ENCODE assay signal across 15 cellular contexts in genomic region chr2:12176621-12177020, GRCh38.
A peak's percentile ranks its signal among the peaks of the same experiment; 100 is the strongest.
DNase-seq lines count a peak whose midpoint lies in the region; ATAC-seq and TF ChIP-seq lines count a peak whose summit lies in the region.
"Had no signal": no experiment of that assay in that cellular context is flagged by ENCODE, and none has a peak within 500 bp of the region (broad histone marks: within the 10 kb centered on the region; RNA-seq: fewer than 3 reads in every experiment).

No MANE protein-coding gene starts in this region.

- H3K9me3 ChIP-seq in CD4-positive, CD25-positive, alpha-beta regulatory T cell (ENCODE audit: control insufficient read depth in 2 of 2, low read length in 2 of 2), result no peaks in the 10 kb centered on the region
- H3K9me3 ChIP-seq in SK-N-SH, result no peaks in the 10 kb centered on the region
- no peaks in the 10 kb centered on the region for H3K9me3 ChIP-seq in mesodermal cell (ENCODE audit: control insufficient read depth, low read length)
- H3K9me3 ChIP-seq: heart right ventricle, sigmoid colon, suprapubic skin had no signal

- peaks cover 2% of the 10 kb centered on the region for H3K27me3 ChIP-seq in CD4-positive, CD25-positive, alpha-beta regulatory T cell (ENCODE audit: control insufficient read depth, insufficient read depth, low read length)
- H3K27me3 ChIP-seq in SK-N-SH (ENCODE audit: insufficient read depth), result no peaks in the 10 kb centered on the region
- H3K27me3 ChIP-seq: heart right ventricle, sigmoid colon, suprapubic skin had no signal

- peak overlapping the region; percentile 8; the same call in 1 of the 2 replicates for H2AFZ ChIP-seq in SK-N-SH (ENCODE audit: low read depth)

- H3K9me3 Mint-ChIP-seq in CD4-positive, CD25-positive, alpha-beta regulatory T cell, result no peaks in the 10 kb centered on the region
- no peaks in the 10 kb centered on the region for H3K9me3 Mint-ChIP-seq in T-helper 2 cell treated with Interferon-gamma antibody and Interleukin-4, amounts not matched to agents 5 μg/mL and 100 μg/mL, for 36 hours
- H3K9me3 Mint-ChIP-seq: nephron had no signal

- no peak for TF ChIP-seq RAD21 in SK-N-SH (IDR thresholded peaks at IDR 0.05; ENCODE audit: low read length)

- no peaks in the 10 kb centered on the region for H4K20me1 ChIP-seq in SK-N-SH (ENCODE audit: insufficient read depth)

- peak overlapping the region; percentile 71 for H3K4me2 ChIP-seq in SK-N-SH

- no peaks in the 10 kb centered on the region for H3K36me3 ChIP-seq in CD4-positive, CD25-positive, alpha-beta regulatory T cell (ENCODE audit: control insufficient read depth, insufficient read depth, low read length)
- H3K36me3 ChIP-seq in SK-N-SH (replicated peaks in 1 of 2; ENCODE audit: control insufficient read depth in 1 of 2, insufficient read depth in 2 of 2, low read length in 1 of 2) (no peaks in the 10 kb centered on the region), mesodermal cell (ENCODE audit: control insufficient read depth, insufficient read depth, low read length) (no peaks in the 10 kb centered on the region)
- H3K36me3 ChIP-seq: heart right ventricle, sigmoid colon, suprapubic skin had no signal

- H3K4me3 Mint-ChIP-seq in CD4-positive, CD25-positive, alpha-beta regulatory T cell, result peak overlapping the region in 2 of 4 donors; percentile 22 to 33
- H3K4me3 Mint-ChIP-seq in T-helper 2 cell treated with Interferon-gamma antibody and Interleukin-4, amounts not matched to agents 5 μg/mL and 100 μg/mL, for 36 hours, result no peak overlapping the region
- H3K4me3 Mint-ChIP-seq: nephron had no signal

- no peak overlapping the region for H3K4me3 ChIP-seq in CD4-positive, CD25-positive, alpha-beta regulatory T cell (ENCODE audit: low read depth, low read length)
- no peak overlapping the region for H3K4me3 ChIP-seq in SK-N-SH (ENCODE audit: low read depth in 2 of 2, low read length in 1 of 2)
- no peak overlapping the region for H3K4me3 ChIP-seq in mesodermal cell (ENCODE audit: extremely low read depth, insufficient read depth, low read length, poor library complexity, severe bottlenecking)
- H3K4me3 ChIP-seq: heart right ventricle, sigmoid colon, suprapubic skin had no signal

- ATAC-seq in CD4-positive, CD25-positive, alpha-beta regulatory T cell (ENCODE audit: low read depth in 2 of 2), result no peak
- peak; percentile 12 for ATAC-seq in GM19467 (IDR thresholded peaks at IDR 0.05; ENCODE audit: unreplicated experiment)
- no peak for ATAC-seq in HG02763 (IDR thresholded peaks at IDR 0.05; ENCODE audit: unreplicated experiment)
- no peak for ATAC-seq in HG02759 (IDR thresholded peaks at IDR 0.05; ENCODE audit: unreplicated experiment)
- ATAC-seq: left colon had no signal

- WGBS in SK-N-SH (ENCODE audit: low lambda C conversion rate), result 15% methylated on average over 2 of the region's 2 CpGs
- 76 to 83% methylated on average over 1 to 2 of the region's 2 CpGs for WGBS in mesodermal cell (ENCODE audit: insufficient coverage in 2 of 2), 2 experiments

- no peak for TF ChIP-seq EP300 in SK-N-SH (IDR thresholded peaks at IDR 0.05; ENCODE audit: borderline replicate concordance in 1 of 2, low read depth in 1 of 2, low read length in 1 of 2)

- no peak overlapping the region for H3K27ac ChIP-seq in CD4-positive, CD25-positive, alpha-beta regulatory T cell (ENCODE audit: insufficient read depth, low read length, poor library complexity, severe bottlenecking)
- H3K27ac ChIP-seq in SK-N-SH (ENCODE audit: low read depth in 2 of 2, low read length in 1 of 2) (peak overlapping the region; percentile 74 to 97), mesodermal cell (ENCODE audit: low read depth, low read length, severe bottlenecking) (peak overlapping the region; percentile 82)
- H3K27ac ChIP-seq: suprapubic skin had no signal

- H3K9ac ChIP-seq in SK-N-SH, result peak overlapping the region; percentile 16; the same call in 1 of the 2 replicates

- no peaks in the 10 kb centered on the region for H3K9me2 ChIP-seq in SK-N-SH

- CTCF ChIA-PET in SK-N-SH (lab: Yijun Ruan, JAX), result interaction anchor here (0.6 to 3.2 kb wide), 15 partner anchors 10 to 830 kb away, joined by 3 to 10 read pairs (median 3); no protein-coding TSS in a partner anchor

- peaks cover 6% of the 10 kb centered on the region for H3F3A ChIP-seq in SK-N-SH (replicated peaks; ENCODE audit: insufficient read depth)

- H3K27ac Mint-ChIP-seq in CD4-positive, CD25-positive, alpha-beta regulatory T cell, result peak overlapping the region in 2 of 3 donors; percentile 27 to 63
- H3K27ac Mint-ChIP-seq in T-helper 2 cell treated with Interferon-gamma antibody and Interleukin-4, amounts not matched to agents 5 μg/mL and 100 μg/mL, for 36 hours, result no peak overlapping the region

- H3K36me3 Mint-ChIP-seq in CD4-positive, CD25-positive, alpha-beta regulatory T cell, result no peaks in the 10 kb centered on the region
- H3K36me3 Mint-ChIP-seq in T-helper 2 cell treated with Interferon-gamma antibody and Interleukin-4, amounts not matched to agents 5 μg/mL and 100 μg/mL, for 36 hours (ENCODE audit: low read depth), result no peaks in the 10 kb centered on the region

- TF ChIP-seq CTCF in SK-N-SH (IDR thresholded peaks at IDR 0.05), result no peak

- DNase-seq in CD4-positive, CD25-positive, alpha-beta regulatory T cell, result no peak
- DNase-seq in SK-N-SH, result no peak
- no peak for DNase-seq in T-helper 2 cell treated with Interferon-gamma antibody and Interleukin-4, amounts not matched to agents 5 μg/mL and 100 μg/mL, for 36 hours (ENCODE audit: low spot score)
- no peak for DNase-seq in NCI-H1105 treated with DMSO at 0.1 percent for 48 hours (lab: John Stamatoyannopoulos, UW)
- DNase-seq: central memory CD4-positive, alpha-beta T cell; COR-L47 had no signal

- H3K27me3 Mint-ChIP-seq in CD4-positive, CD25-positive, alpha-beta regulatory T cell, result no peaks in the 10 kb centered on the region
- peaks cover 6% of the 10 kb centered on the region for H3K27me3 Mint-ChIP-seq in T-helper 2 cell treated with Interferon-gamma antibody and Interleukin-4, amounts not matched to agents 5 μg/mL and 100 μg/mL, for 36 hours (ENCODE audit: low read depth)

- POLR2A ChIA-PET in SK-N-SH (lab: Yijun Ruan, JAX), result interaction anchor here (0.5 to 2.5 kb wide), 8 partner anchors 12 to 540 kb away, joined by 3 to 8 read pairs (median 3); partner anchors contain the start of gene TRIB2

- H3K79me2 ChIP-seq in SK-N-SH (ENCODE audit: insufficient read depth), result no peaks in the 10 kb centered on the region

- peaks cover 16% of the 10 kb centered on the region for H3K4me1 ChIP-seq in CD4-positive, CD25-positive, alpha-beta regulatory T cell (ENCODE audit: control insufficient read depth, insufficient read depth, low read length, poor library complexity, severe bottlenecking)
- H3K4me1 ChIP-seq in SK-N-SH (ENCODE audit: control insufficient read depth in 1 of 2, insufficient read depth in 2 of 2, low read depth in 1 of 2, low read length in 1 of 2) (peaks cover 25 to 34% of the 10 kb centered on the region in 2 experiments), mesodermal cell (ENCODE audit: control insufficient read depth, insufficient read depth, low read length, poor library complexity, severe bottlenecking) (peaks cover 24% of the 10 kb centered on the region)

- H3K4me1 Mint-ChIP-seq in CD4-positive, CD25-positive, alpha-beta regulatory T cell, result peaks cover 6 to 34% (median 17%) of the 10 kb centered on the region in 4 donors
- peaks cover 22% of the 10 kb centered on the region for H3K4me1 Mint-ChIP-seq in T-helper 2 cell treated with Interferon-gamma antibody and Interleukin-4, amounts not matched to agents 5 μg/mL and 100 μg/mL, for 36 hours (ENCODE audit: low read depth)

TF ChIP-seq in SK-N-SH, 30 proteins besides CTCF, POLR2A, EP300 and RAD21:
- no peak for TF ChIP-seq FOXM1 (IDR thresholded peaks at IDR 0.05; ENCODE audit: low read depth)
- no peak for TF ChIP-seq RCOR1 (IDR thresholded peaks at IDR 0.05; ENCODE audit: low read length)
- no peak for TF ChIP-seq PBX3 (IDR thresholded peaks at IDR 0.05)
